In genomic region chr14:69263364-69263763, GRCh38 we compare ENCODE assay signal across 2 cellular contexts.
A peak's percentile ranks its signal among the peaks of the same experiment; 100 is the strongest.
TF ChIP-seq lines count a peak whose summit lies in the region.

No MANE protein-coding gene starts in this region.

TF ChIP-seq in HEK293, 187 proteins besides CTCF, POLR2A, EP300 and RAD21 (continued from another document):
- TF ChIP-seq ZNF639 (tag by site-specific recombination; IDR thresholded peaks at IDR 0.05) (no peak), ZNF776 (tag by site-specific recombination; IDR thresholded peaks at IDR 0.05; ENCODE audit: borderline replicate concordance) (no peak), WT1 (tag by site-specific recombination; IDR thresholded peaks at IDR 0.05) (peak; percentile 69), ZNF341 (tag by site-specific recombination; IDR thresholded peaks at IDR 0.05; ENCODE audit: low read depth) (peak; percentile 52; the same call in 1 of the 2 replicates), ZEB2 (tag by site-specific recombination; IDR thresholded peaks at IDR 0.05) (no peak), ZNF600 (tag by site-specific recombination; IDR thresholded peaks at IDR 0.05) (peak; percentile 30; the same call in 1 of the 2 replicates), ZNF221 (tag by site-specific recombination; IDR thresholded peaks at IDR 0.05; ENCODE audit: borderline replicate concordance) (no peak), YY1 (tag by site-specific recombination; IDR thresholded peaks at IDR 0.05) (no peak), HOXC10 (CRISPR knock-in tag; IDR thresholded peaks at IDR 0.05) (no peak), ZNF266 (tag by site-specific recombination; IDR thresholded peaks at IDR 0.05; ENCODE audit: low read depth) (no peak), GFI1B (tag by site-specific recombination; IDR thresholded peaks at IDR 0.05) (no peak), ZNF792 (tag by site-specific recombination; IDR thresholded peaks at IDR 0.05) (no peak), ZBTB17 (tag by site-specific recombination; IDR thresholded peaks at IDR 0.05) (peak; percentile 31; the same call in 1 of the 2 replicates), ZBTB21 (tag by site-specific recombination; IDR thresholded peaks at IDR 0.05) (0 out of 2 replicates have a peak, but pooled peaks have one; percentile 20), SP7 (tag by site-specific recombination; IDR thresholded peaks at IDR 0.05) (peak; percentile 37; the same call in 1 of the 2 replicates), KLF17 (tag by site-specific recombination; IDR thresholded peaks at IDR 0.05) (peak; percentile 60; the same call in 1 of the 2 replicates), SCRT2 (tag by site-specific recombination; IDR thresholded peaks at IDR 0.05) (no peak), ZNF335 (tag by site-specific recombination; conservative IDR thresholded peaks at IDR 0.05) (peak; percentile 52; the same call in 1 of the 2 replicates), ZNF521 (tag by site-specific recombination; IDR thresholded peaks at IDR 0.05) (no peak), ZNF549 (tag by site-specific recombination; IDR thresholded peaks at IDR 0.05) (no peak), REPIN1 (tag by site-specific recombination; IDR thresholded peaks at IDR 0.05; ENCODE audit: low read depth) (no peak), ZNF157 (tag by site-specific recombination; IDR thresholded peaks at IDR 0.05) (no peak), ZNF48 (tag by site-specific recombination; IDR thresholded peaks at IDR 0.05) (no peak), SETDB1 (IDR thresholded peaks at IDR 0.05; ENCODE audit: insufficient read length, low read length) (no peak), ZBTB10 (tag by site-specific recombination; IDR thresholded peaks at IDR 0.05) (no peak), ZNF629 (tag by site-specific recombination; IDR thresholded peaks at IDR 0.05) (peak; percentile 38; the same call in 1 of the 2 replicates), TRIM28 (IDR thresholded peaks at IDR 0.05; ENCODE audit: borderline replicate concordance, low read length) (no peak), ZNF16 (tag by site-specific recombination; IDR thresholded peaks at IDR 0.05; ENCODE audit: low read depth) (no peak)
- TF ChIP-seq, protein P1, sequence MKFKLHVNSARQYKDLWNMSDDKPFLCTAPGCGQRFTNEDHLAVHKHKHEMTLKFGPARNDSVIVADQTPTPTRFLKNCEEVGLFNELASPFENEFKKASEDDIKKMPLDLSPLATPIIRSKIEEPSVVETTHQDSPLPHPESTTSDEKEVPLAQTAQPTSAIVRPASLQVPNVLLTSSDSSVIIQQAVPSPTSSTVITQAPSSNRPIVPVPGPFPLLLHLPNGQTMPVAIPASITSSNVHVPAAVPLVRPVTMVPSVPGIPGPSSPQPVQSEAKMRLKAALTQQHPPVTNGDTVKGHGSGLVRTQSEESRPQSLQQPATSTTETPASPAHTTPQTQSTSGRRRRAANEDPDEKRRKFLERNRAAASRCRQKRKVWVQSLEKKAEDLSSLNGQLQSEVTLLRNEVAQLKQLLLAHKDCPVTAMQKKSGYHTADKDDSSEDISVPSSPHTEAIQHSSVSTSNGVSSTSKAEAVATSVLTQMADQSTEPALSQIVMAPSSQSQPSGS (tag by site-specific recombination; IDR thresholded peaks at IDR 0.05; ENCODE audit: low read depth) = no peak

TF ChIP-seq in HepG2, 621 proteins besides CTCF, POLR2A, EP300 and RAD21 (continued from another document):
- TF ChIP-seq AHR (CRISPR knock-in tag; IDR thresholded peaks at IDR 0.05) = no peak
- TF ChIP-seq, protein P2, sequence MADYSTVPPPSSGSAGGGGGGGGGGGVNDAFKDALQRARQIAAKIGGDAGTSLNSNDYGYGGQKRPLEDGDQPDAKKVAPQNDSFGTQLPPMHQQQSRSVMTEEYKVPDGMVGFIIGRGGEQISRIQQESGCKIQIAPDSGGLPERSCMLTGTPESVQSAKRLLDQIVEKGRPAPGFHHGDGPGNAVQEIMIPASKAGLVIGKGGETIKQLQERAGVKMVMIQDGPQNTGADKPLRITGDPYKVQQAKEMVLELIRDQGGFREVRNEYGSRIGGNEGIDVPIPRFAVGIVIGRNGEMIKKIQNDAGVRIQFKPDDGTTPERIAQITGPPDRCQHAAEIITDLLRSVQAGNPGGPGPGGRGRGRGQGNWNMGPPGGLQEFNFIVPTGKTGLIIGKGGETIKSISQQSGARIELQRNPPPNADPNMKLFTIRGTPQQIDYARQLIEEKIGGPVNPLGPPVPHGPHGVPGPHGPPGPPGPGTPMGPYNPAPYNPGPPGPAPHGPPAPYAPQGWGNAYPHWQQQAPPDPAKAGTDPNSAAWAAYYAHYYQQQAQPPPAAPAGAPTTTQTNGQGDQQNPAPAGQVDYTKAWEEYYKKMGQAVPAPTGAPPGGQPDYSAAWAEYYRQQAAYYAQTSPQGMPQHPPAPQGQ (CRISPR knock-in tag; IDR thresholded peaks at IDR 0.05; ENCODE audit: borderline replicate concordance) = no peak
- no peak for TF ChIP-seq FOXK2 (IDR thresholded peaks at IDR 0.05)
